In genomic region chr5:134539732-134540131, GRCh38 we compare ENCODE assay signal across 1 cellular context.
A peak's percentile ranks its signal among the peaks of the same experiment; 100 is the strongest.
TF ChIP-seq lines count a peak whose summit lies in the region.

No MANE protein-coding gene starts in this region.

TF ChIP-seq in WTC11, 78 proteins besides CTCF, POLR2A, EP300 and RAD21 (continued from another document):
- TF ChIP-seq AFF4 (CRISPR knock-in tag; IDR thresholded peaks at IDR 0.05; ENCODE audit: borderline replicate concordance), result no peak
- TF ChIP-seq SP1 (CRISPR knock-in tag; conservative IDR thresholded peaks at IDR 0.05), result peak; percentile 70
- peak; percentile 99 for TF ChIP-seq ZNF281 (CRISPR knock-in tag; IDR thresholded peaks at IDR 0.05)
- no peak for TF ChIP-seq PREB (CRISPR knock-in tag; IDR thresholded peaks at IDR 0.05; ENCODE audit: borderline replicate concordance)
- TF ChIP-seq IRF2 (CRISPR knock-in tag; IDR thresholded peaks at IDR 0.05; ENCODE audit: borderline replicate concordance, low read depth), result no peak
- no peak for TF ChIP-seq JAZF1 (CRISPR knock-in tag; IDR thresholded peaks at IDR 0.05)
- no peak for TF ChIP-seq GTF2I (CRISPR knock-in tag; conservative IDR thresholded peaks at IDR 0.05)
- TF ChIP-seq FOXP1 (CRISPR knock-in tag; IDR thresholded peaks at IDR 0.05; ENCODE audit: borderline replicate concordance), result peak; percentile 17; the same call in 1 of the 2 replicates
- TF ChIP-seq USF1 (CRISPR knock-in tag; IDR thresholded peaks at IDR 0.05), result peak; percentile 12; the same call in 1 of the 2 replicates
- no peak for TF ChIP-seq ZNF396 (CRISPR knock-in tag; IDR thresholded peaks at IDR 0.05; ENCODE audit: borderline replicate concordance)
- peak; percentile 92; the same call in 1 of the 2 replicates for TF ChIP-seq TEAD1 (CRISPR knock-in tag; IDR thresholded peaks at IDR 0.05)
- peak; percentile 94 for TF ChIP-seq ZNF423 (CRISPR knock-in tag; IDR thresholded peaks at IDR 0.05)
- TF ChIP-seq TCF7 (CRISPR knock-in tag; IDR thresholded peaks at IDR 0.05; ENCODE audit: low read depth), result no peak
- peak; percentile 31; the same call in 1 of the 2 replicates for TF ChIP-seq CREM (CRISPR knock-in tag; IDR thresholded peaks at IDR 0.05)
- no peak for TF ChIP-seq CDX4 (CRISPR knock-in tag; IDR thresholded peaks at IDR 0.05; ENCODE audit: borderline replicate concordance)
